ENCODE assay signal across 30 cellular contexts in genomic region chr3:136437006-136437405, GRCh38.
"Had no signal": no experiment of that assay in that cellular context is flagged by ENCODE, and none has a peak within 500 bp of the region (broad histone marks: within the 10 kb centered on the region; RNA-seq: fewer than 3 reads in every experiment).

No MANE protein-coding gene starts in this region.

- H3K4me3 Mint-ChIP-seq: immature natural killer cell; naive thymus-derived CD8-positive, alpha-beta T cell; nephron; neural crest cell; stimulated activated naive CD8-positive, alpha-beta T cell treated with anti-CD3 and anti-CD28 coated beads, Interleukin-15, Interleukin-2, amounts not matched to agents 100 ng/mL and 50 ng/mL, for 24 hours had no signal

- H3K27me3 ChIP-seq: left lung, pancreas, suprapubic skin, tibial artery, upper lobe of right lung had no signal

- ATAC-seq: left colon; left lung; lower lobe of right lung; naive thymus-derived CD8-positive, alpha-beta T cell; pancreas; right cardiac atrium; sciatic nerve; upper lobe of right lung had no signal

- H3K27ac ChIP-seq: left lung, lower lobe of right lung, pancreas, prostate gland, skin epidermis, suprapubic skin, thoracic aorta, tibial artery, upper lobe of right lung had no signal

- H3K4me3 ChIP-seq: left lung, lower lobe of right lung, pancreas, prostate gland, skin epidermis, suprapubic skin, thoracic aorta, tibial artery, upper lobe of right lung had no signal

- DNase-seq: hypothalamus; immature natural killer cell; kidney; left colon; left lung; lower lobe of right lung; mammary epithelial cell; mesenchymal stem cell; naive thymus-derived CD8-positive, alpha-beta T cell; nucleus accumbens; pancreas; posterior cingulate gyrus; retina; right cardiac atrium; stimulated activated CD4-positive, alpha-beta T cell treated with anti-CD3 and anti-CD28 coated beads, Interleukin-12 subunit alpha, Interleukin-12 subunit beta, amount 100 ng/mL, for 4 hours; stimulated activated CD4-positive, alpha-beta T cell treated with anti-CD3 and anti-CD28 coated beads, Interleukin-15, amount 100 ng/mL, for 24 hours; stimulated activated CD4-positive, alpha-beta T cell treated with anti-CD3 and anti-CD28 coated beads, Interleukin-2, amount 100 ng/mL, for 24 hours; stimulated activated CD4-positive, alpha-beta T cell treated with anti-CD3 and anti-CD28 coated beads, Interleukin-4, amount 100 ng/mL, for 1 hour; stimulated activated naive CD4-positive, alpha-beta T cell; tibial artery; trophoblast cell; upper lobe of right lung had no signal

- H3K27ac Mint-ChIP-seq: naive thymus-derived CD8-positive, alpha-beta T cell; nephron; stimulated activated naive CD8-positive, alpha-beta T cell treated with anti-CD3 and anti-CD28 coated beads, Interleukin-15, Interleukin-2, amounts not matched to agents 100 ng/mL and 50 ng/mL, for 24 hours had no signal

- H3K4me1 Mint-ChIP-seq: immature natural killer cell, nephron, neural crest cell had no signal

- H3K27me3 Mint-ChIP-seq: naive thymus-derived CD8-positive, alpha-beta T cell; stimulated activated naive CD8-positive, alpha-beta T cell treated with anti-CD3 and anti-CD28 coated beads, Interleukin-15, Interleukin-2, amounts not matched to agents 100 ng/mL and 50 ng/mL, for 24 hours had no signal

- H3K4me1 ChIP-seq: left lung, lower lobe of right lung, pancreas, prostate gland, suprapubic skin, tibial artery, upper lobe of right lung had no signal

- H3K9me3 ChIP-seq: left lung, lower lobe of right lung, pancreas, prostate gland, suprapubic skin, thoracic aorta, tibial artery, upper lobe of right lung had no signal
